ENCODE assay signal across 2 cellular contexts in genomic region chr9:129662239-129662638, GRCh38. TPM values are rescaled to one million over a fixed set of nuclear protein-coding genes. Genes with fewer than 3 reads are reported as not detected.
"Had no signal": no experiment of that assay in that cellular context is flagged by ENCODE, and none has a peak within 500 bp of the region (broad histone marks: within the 10 kb centered on the region; RNA-seq: fewer than 3 reads in every experiment).

No MANE protein-coding gene starts in this region.

RNA-seq across cellular contexts. Expression of gene PRRX2, which starts 3.2 kb away (rescaled TPM):
- total RNA-seq: G401, GM12878 had no signal
- polyA plus RNA-seq: GM12878 had no signal

RNA-seq across cellular contexts. Expression of gene C9orf50, which starts 41.3 kb away (rescaled TPM):
- total RNA-seq: G401, GM12878 had no signal
- polyA plus RNA-seq: GM12878 had no signal
